Comparison of ENCODE assay signal across 8 cellular contexts in genomic region chrX:11381464-11381863, GRCh38.
DNase-seq lines count a peak whose midpoint lies in the region; ATAC-seq, FAIRE-seq and TF ChIP-seq lines count a peak whose summit lies in the region.

No MANE protein-coding gene starts in this region.

- 6% methylated on average over 6 of the region's 6 CpGs for WGBS in GM12878 (ENCODE audit: insufficient coverage, insufficient replicate concordance, low lambda C conversion rate, missing lambda C conversion rate)
- 23 to 29% methylated on average over 6 of the region's 6 CpGs for WGBS in testis, 2 donors

- no TSS peak for BruUV-seq in GM12878 (replicated peaks; lab: Mats Ljungman, UMichigan)

- H3K4me1 ChIP-seq in GM12878 (ENCODE audit: control insufficient read depth, insufficient read depth, low read length) (no peaks in the 10 kb centered on the region), testis (no peaks in the 10 kb centered on the region)

- intact Hi-C loops in GM12878 (cut with micrococcal nuclease; ENCODE audit: unreplicated experiment) = loop anchor here (1.0 to 5.0 kb wide), 6 partner anchors 46 to 1321 kb away; no protein-coding TSS in a partner anchor
- intact Hi-C loops in testis (cut with DNase I; ENCODE audit: low total_unique reads) = no loop called here

- ATAC-seq in HG02588 (IDR thresholded peaks at IDR 0.05; ENCODE audit: unreplicated experiment) (peak; percentile 71), GM12878 (peak; percentile 97)

- no peak overlapping the region for H3K4me2 ChIP-seq in GM12878 (ENCODE audit: control insufficient read depth, insufficient read depth)

- H3K9ac ChIP-seq in GM12878 (ENCODE audit: control insufficient read depth, insufficient read depth, low read length) = no peak overlapping the region

- H3K9me3 Mint-ChIP-seq in activated T-cell treated with anti-CD3 and anti-CD28 coated beads, Interleukin-2, amount 50 U/mL, for 24 hours = no peaks in the 10 kb centered on the region

- H3K27ac ChIP-seq in GM12878 (ENCODE audit: control insufficient read depth, insufficient read depth) (no peak overlapping the region), testis (no peak overlapping the region)

- peak; percentile 96 for FAIRE-seq in GM12878 (lab: Jason Lieb, UNC)

- H4K20me1 ChIP-seq in GM12878 (ENCODE audit: control insufficient read depth, insufficient read depth) = no peaks in the 10 kb centered on the region

- no peak for TF ChIP-seq EP300 in GM12878 (IDR thresholded peaks at IDR 0.05; ENCODE audit: borderline replicate concordance in 1 of 2, control insufficient read depth in 1 of 2, low read depth in 2 of 2, low read length in 2 of 2)

- no peak overlapping the region for H2AFZ ChIP-seq in GM12878 (ENCODE audit: control insufficient read depth, low read depth, low read length)

- DNase-seq in AG09319 (ENCODE audit: extremely low read depth, low read depth) (peak; percentile 15), NCI-H146 treated with DMSO at 0.1 percent for 48 hours (lab: John Stamatoyannopoulos, UW; ENCODE audit: unreplicated experiment) (peak; percentile 30), GM12878 (ENCODE audit: low read depth, low spot score) (peak; percentile 30), iris pigment epithelial cell (ENCODE audit: low read depth) (peak; percentile 65), testis (peak; percentile 60)
- DNase-seq in activated T-cell treated with anti-CD3 and anti-CD28 coated beads, Interleukin-2, amount 50 U/mL, for 24 hours = no peak

- no peaks in the 10 kb centered on the region for H3K4me1 Mint-ChIP-seq in activated T-cell treated with anti-CD3 and anti-CD28 coated beads, Interleukin-2, amount 50 U/mL, for 24 hours (ENCODE audit: low read depth)

- no peak overlapping the region for H3K27ac Mint-ChIP-seq in activated T-cell treated with anti-CD3 and anti-CD28 coated beads, Interleukin-2, amount 50 U/mL, for 24 hours

- SMC1A ChIA-PET in GM12878 (lab: Charles Lee; ENCODE audit: uncharacterized antibody, unreplicated experiment) = interaction anchor here (0.6 to 3.3 kb wide), 25 partner anchors 9 to 1393 kb away, joined by 3 to 29 read pairs (median 5); no protein-coding TSS in a partner anchor

- in situ Hi-C loops in GM12878 (cut with MboI) = no loop called here

- POLR2A ChIA-PET in GM12878 (lab: Charles Lee) = no interaction called here

- RAD21 ChIA-PET in GM12878 (lab: Charles Lee; ENCODE audit: unreplicated experiment) = interaction anchor here (0.9 to 1.9 kb wide), 8 partner anchors 13 to 1320 kb away, joined by 3 to 12 read pairs (median 5); no protein-coding TSS in a partner anchor

- peaks cover 30% of the 10 kb centered on the region for H3K27me3 Mint-ChIP-seq in activated T-cell treated with anti-CD3 and anti-CD28 coated beads, Interleukin-2, amount 50 U/mL, for 24 hours

- H3K9me3 ChIP-seq in GM12878 (replicated peaks; ENCODE audit: control insufficient read depth, insufficient read depth, low read length) (no peaks in the 10 kb centered on the region), testis (no peaks in the 10 kb centered on the region)

- TF ChIP-seq RAD21 in GM12878 (IDR thresholded peaks at IDR 0.05; ENCODE audit: insufficient read depth, low read depth, low read length) = peak; percentile 60

- H3K4me3 Mint-ChIP-seq in activated T-cell treated with anti-CD3 and anti-CD28 coated beads, Interleukin-2, amount 50 U/mL, for 24 hours = no peak overlapping the region

- no peak for TF ChIP-seq POLR2A in GM12878 (IDR thresholded peaks at IDR 0.05; ENCODE audit: low read depth, low read length)
- no peak for TF ChIP-seq POLR2A in testis (IDR thresholded peaks at IDR 0.05)

- H3K36me3 ChIP-seq in GM12878 (ENCODE audit: control insufficient read depth in 2 of 2, insufficient read depth in 2 of 2, low read length in 1 of 2) = no peaks in the 10 kb centered on the region
- no peaks in the 10 kb centered on the region for H3K36me3 ChIP-seq in testis (ENCODE audit: low read depth, missing control alignments)

- H3K79me2 ChIP-seq in GM12878 (ENCODE audit: control insufficient read depth, insufficient read depth, low read length) = no peaks in the 10 kb centered on the region

- TF ChIP-seq CTCF in AG09319 (IDR thresholded peaks at IDR 0.05; ENCODE audit: low read depth, low read length) (peak; percentile 53), GM12875 (IDR thresholded peaks at IDR 0.05; ENCODE audit: borderline replicate concordance, insufficient read depth, low read depth, low read length) (peak; percentile 66), GM12878 (IDR thresholded peaks at IDR 0.05 in 2 of 3, conservative IDR thresholded peaks at IDR 0.05 in 1 of 3; ENCODE audit: control insufficient read depth in 2 of 3, extremely low read depth in 1 of 3, insufficient read depth in 1 of 3, low read depth in 3 of 3, low read length in 3 of 3) (peak; percentile 64 to 71 (median 70)), testis (IDR thresholded peaks at IDR 0.05) (peak; percentile 53 to 68 (median 56))

- H3K36me3 Mint-ChIP-seq in activated T-cell treated with anti-CD3 and anti-CD28 coated beads, Interleukin-2, amount 50 U/mL, for 24 hours (ENCODE audit: low read depth) = no peaks in the 10 kb centered on the region

- CTCF ChIA-PET in GM12878 (lab: Yijun Ruan, JAX) = interaction anchor here (0.6 to 4.1 kb wide), 50 partner anchors 8 to 1320 kb away, joined by 3 to 36 read pairs (median 4); no protein-coding TSS in a partner anchor

- no peaks in the 10 kb centered on the region for H3K27me3 ChIP-seq in GM12878 (replicated peaks in 1 of 2; ENCODE audit: control insufficient read depth in 2 of 2, insufficient read depth in 2 of 2, low read length in 1 of 2)
- H3K27me3 ChIP-seq in testis = no peaks in the 10 kb centered on the region

- no peak overlapping the region for H3K4me3 ChIP-seq in GM12875 (ENCODE audit: low read depth, low read length)
- H3K4me3 ChIP-seq in GM12878 = no peak overlapping the region
- H3K4me3 ChIP-seq in testis = no peak overlapping the region

TF ChIP-seq in GM12878, 131 proteins besides CTCF, POLR2A, EP300 and RAD21:
- peak; percentile 48; the same call in 1 of the 2 replicates for TF ChIP-seq SMC3 (IDR thresholded peaks at IDR 0.05; ENCODE audit: borderline replicate concordance, low read length)
- TF ChIP-seq PBX3 (IDR thresholded peaks at IDR 0.05; ENCODE audit: insufficient replicate concordance, low read depth, low read length) = no peak
